14 cellular contexts compared by ENCODE assay signal in the genomic region with DNA sequence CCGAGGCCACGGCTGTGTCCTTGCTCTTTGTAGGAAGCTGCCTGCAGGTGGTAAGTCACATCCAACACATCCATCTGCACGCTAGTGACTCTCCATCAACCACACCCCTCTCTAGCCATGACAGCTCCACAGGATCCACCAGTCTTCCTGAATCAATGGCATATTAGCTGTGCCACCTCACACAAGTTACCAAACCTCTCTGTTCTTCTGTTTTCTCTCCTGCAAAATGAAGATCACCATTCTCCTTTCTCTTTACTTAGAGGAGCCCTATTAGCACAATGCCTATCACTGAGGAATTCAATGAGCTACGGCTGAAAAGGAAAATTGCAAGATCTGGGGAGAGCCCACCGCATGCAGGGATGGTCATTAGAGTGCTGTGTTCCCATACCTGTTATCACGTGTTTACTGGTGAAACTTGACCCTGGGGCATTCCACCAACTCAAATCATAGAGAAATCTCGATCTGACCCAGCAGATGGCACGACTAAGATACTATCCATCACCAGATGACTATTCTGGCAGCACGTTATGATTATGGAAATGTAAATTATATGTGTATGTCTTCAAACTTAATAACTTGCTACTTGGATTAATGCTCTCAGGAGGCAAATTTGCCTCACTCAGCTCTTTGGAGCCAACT. TPM values are rescaled to one million over a fixed set of nuclear protein-coding genes. Genes with fewer than 3 reads are reported as not detected.
A peak's percentile ranks its signal among the peaks of the same experiment; 100 is the strongest.
DNase-seq lines count a peak whose midpoint lies in the region; ATAC-seq, FAIRE-seq and TF ChIP-seq lines count a peak whose summit lies in the region.
"Had no signal": no experiment of that assay in that cellular context is flagged by ENCODE, and none has a peak within 500 bp of the region (broad histone marks: within the 10 kb centered on the region; RNA-seq: fewer than 3 reads in every experiment).

No MANE protein-coding gene starts in this region.

- TF ChIP-seq POLR2A in GM12878 (IDR thresholded peaks at IDR 0.05; ENCODE audit: low read depth, low read length) (no peak), gastrocnemius medialis (IDR thresholded peaks at IDR 0.05) (no peak)

- H3K27ac ChIP-seq in GM12878 (ENCODE audit: control insufficient read depth, insufficient read depth), result no peak overlapping the region
- H3K27ac ChIP-seq in aorta (ENCODE audit: low read depth in 1 of 2, low read length in 2 of 2), result no peak overlapping the region
- H3K27ac ChIP-seq in gastrocnemius medialis, result no peak overlapping the region
- H3K27ac ChIP-seq: hepatocyte, left ventricle myocardium inferior had no signal

- in situ Hi-C loops in GM12878 (cut with MboI) (no loop called here), gastrocnemius medialis (cut with MboI; ENCODE audit: low sequenced_read_pairs in 4 of 4) (loop anchor here (10.0 to 25.0 kb wide), 2 partner anchors 153 to 170 kb away; a partner anchor contains a TSS)

- POLR2A ChIA-PET in GM12878 (lab: Charles Lee), result interaction anchor here (0.7 to 6.4 kb wide), 7 partner anchors 18 to 135 kb away, joined by 3 to 85 read pairs (median 3); a partner anchor contains a TSS

- peaks cover 3% of the 10 kb centered on the region for H3K27me3 Mint-ChIP-seq in T-helper 2 cell treated with Interferon-gamma antibody and Interleukin-4, amounts not matched to agents 5 μg/mL and 100 μg/mL, for 36 hours (ENCODE audit: low read depth)
- no peaks in the 10 kb centered on the region for H3K27me3 Mint-ChIP-seq in type B pancreatic cell

- H3K4me3 Mint-ChIP-seq in T-helper 2 cell treated with Interferon-gamma antibody and Interleukin-4, amounts not matched to agents 5 μg/mL and 100 μg/mL, for 36 hours, result no peak overlapping the region
- no peak overlapping the region for H3K4me3 Mint-ChIP-seq in type B pancreatic cell

- TF ChIP-seq RAD21 in GM12878 (IDR thresholded peaks at IDR 0.05; ENCODE audit: insufficient read depth, low read depth, low read length), result no peak

- WGBS in GM12878 (ENCODE audit: insufficient coverage, insufficient replicate concordance, low lambda C conversion rate, missing lambda C conversion rate), result 20% methylated on average over 9 of the region's 9 CpGs
- 62 to 63% methylated on average over 9 of the region's 9 CpGs for WGBS in aorta, 2 donors

- H3K4me3 ChIP-seq in GM12878 (no peak overlapping the region), aorta (ENCODE audit: low read length in 2 of 2) (no peak overlapping the region), gastrocnemius medialis (no peak overlapping the region)
- H3K4me3 ChIP-seq: hepatocyte, left ventricle myocardium inferior had no signal

- no TSS peak for BruUV-seq in GM12878 (replicated peaks; lab: Mats Ljungman, UMichigan)

- H3K36me3 Mint-ChIP-seq in T-helper 2 cell treated with Interferon-gamma antibody and Interleukin-4, amounts not matched to agents 5 μg/mL and 100 μg/mL, for 36 hours (ENCODE audit: low read depth), result no peaks in the 10 kb centered on the region
- no peaks in the 10 kb centered on the region for H3K36me3 Mint-ChIP-seq in type B pancreatic cell

- peak overlapping the region; percentile 68 for H3K27ac Mint-ChIP-seq in T-helper 2 cell treated with Interferon-gamma antibody and Interleukin-4, amounts not matched to agents 5 μg/mL and 100 μg/mL, for 36 hours
- no peak overlapping the region for H3K27ac Mint-ChIP-seq in type B pancreatic cell

- no peaks in the 10 kb centered on the region for H3K36me3 ChIP-seq in GM12878 (ENCODE audit: control insufficient read depth in 2 of 2, insufficient read depth in 2 of 2, low read length in 1 of 2)
- no peaks in the 10 kb centered on the region for H3K36me3 ChIP-seq in aorta (ENCODE audit: control insufficient read depth in 1 of 2, insufficient read depth in 2 of 2, low read length in 1 of 2)
- H3K36me3 ChIP-seq in gastrocnemius medialis, result no peaks in the 10 kb centered on the region
- H3K36me3 ChIP-seq: left ventricle myocardium inferior had no signal

- H3K9me3 ChIP-seq in GM12878 (replicated peaks; ENCODE audit: control insufficient read depth, insufficient read depth, low read length), result no peaks in the 10 kb centered on the region
- no peaks in the 10 kb centered on the region for H3K9me3 ChIP-seq in aorta (ENCODE audit: control insufficient read depth, low read length)
- no peaks in the 10 kb centered on the region for H3K9me3 ChIP-seq in gastrocnemius medialis
- H3K9me3 ChIP-seq: left ventricle myocardium inferior had no signal

- 0 out of 4 replicates have a peak, but pooled peaks of 1 of the 2 experiments have one; percentile 0 for TF ChIP-seq EP300 in GM12878 (IDR thresholded peaks at IDR 0.05; ENCODE audit: borderline replicate concordance in 1 of 2, control insufficient read depth in 1 of 2, low read depth in 2 of 2, low read length in 2 of 2)

- H3K27me3 ChIP-seq in GM12878 (replicated peaks in 1 of 2; ENCODE audit: control insufficient read depth in 2 of 2, insufficient read depth in 2 of 2, low read length in 1 of 2), result peaks cover 0 to 3% of the 10 kb centered on the region in 2 experiments; a peak in 3 of 4 replicates
- no peaks in the 10 kb centered on the region for H3K27me3 ChIP-seq in aorta (ENCODE audit: control insufficient read depth in 1 of 2, insufficient read depth in 2 of 2, low read length in 1 of 2)
- no peaks in the 10 kb centered on the region for H3K27me3 ChIP-seq in gastrocnemius medialis
- H3K27me3 ChIP-seq: hepatocyte had no signal

- FAIRE-seq in GM12878 (lab: Jason Lieb, UNC), result no peak

- no peak overlapping the region; the same call in 1 of the 2 replicates for H2AFZ ChIP-seq in GM12878 (ENCODE audit: control insufficient read depth, low read depth, low read length)
- H2AFZ ChIP-seq: hepatocyte had no signal

- no peak for DNase-seq in T-helper 2 cell treated with Interferon-gamma antibody and Interleukin-4, amounts not matched to agents 5 μg/mL and 100 μg/mL, for 36 hours (ENCODE audit: low spot score)
- DNase-seq in T-helper 2 cell, result no peak
- no peak for DNase-seq in GM12878 (ENCODE audit: low read depth, low spot score)
- no peak for DNase-seq in aorta
- DNase-seq in gastrocnemius medialis, result no peak
- no peak for DNase-seq in type B pancreatic cell (ENCODE audit: extremely low spot score, unreplicated experiment)
- DNase-seq: cerebellar nuclear complex, DMS53, left ventricle myocardium inferior, NCI-H1092, NCI-H510A had no signal

- H4K20me1 ChIP-seq in GM12878 (ENCODE audit: control insufficient read depth, insufficient read depth), result no peaks in the 10 kb centered on the region

- SMC1A ChIA-PET in GM12878 (lab: Charles Lee; ENCODE audit: uncharacterized antibody, unreplicated experiment), result interaction anchor here (0.8 to 8.3 kb wide), 14 partner anchors 9 to 168 kb away, joined by 3 to 177 read pairs (median 5); a partner anchor contains a TSS

- H3K9me3 Mint-ChIP-seq in T-helper 2 cell treated with Interferon-gamma antibody and Interleukin-4, amounts not matched to agents 5 μg/mL and 100 μg/mL, for 36 hours, result no peaks in the 10 kb centered on the region
- H3K9me3 Mint-ChIP-seq in type B pancreatic cell, result no peaks in the 10 kb centered on the region

- intact Hi-C loops in GM12878 (cut with micrococcal nuclease; ENCODE audit: unreplicated experiment) (loop anchor here (1.0 kb wide), 1 partner anchor 106 kb away; no protein-coding TSS in a partner anchor), aorta (cut with DNase I) (no loop called here), gastrocnemius medialis (cut with DNase I; ENCODE audit: low total_unique reads) (loop anchor here (10.0 kb wide), 1 partner anchor 80 kb away; no protein-coding TSS in a partner anchor)

- peak; percentile 0 for ATAC-seq in GM19468 (IDR thresholded peaks at IDR 0.05; ENCODE audit: extremely low read depth, unreplicated experiment)
- ATAC-seq in HG03520 (IDR thresholded peaks at IDR 0.05; ENCODE audit: unreplicated experiment), result peak; percentile 4
- peak; percentile 20 for ATAC-seq in GM12878
- ATAC-seq in aorta (ENCODE audit: low FRiP score), result no peak
- ATAC-seq in gastrocnemius medialis, result no peak

- H3K4me1 Mint-ChIP-seq in T-helper 2 cell treated with Interferon-gamma antibody and Interleukin-4, amounts not matched to agents 5 μg/mL and 100 μg/mL, for 36 hours (ENCODE audit: low read depth), result peaks cover 26% of the 10 kb centered on the region
- H3K4me1 Mint-ChIP-seq in type B pancreatic cell (ENCODE audit: unreplicated experiment), result peaks cover 19% of the 10 kb centered on the region

- H3K9ac ChIP-seq in GM12878 (ENCODE audit: control insufficient read depth, insufficient read depth, low read length), result no peak overlapping the region

- TF ChIP-seq CTCF in GM12878 (IDR thresholded peaks at IDR 0.05 in 2 of 3, conservative IDR thresholded peaks at IDR 0.05 in 1 of 3; ENCODE audit: control insufficient read depth in 2 of 3, extremely low read depth in 1 of 3, insufficient read depth in 1 of 3, low read depth in 3 of 3, low read length in 3 of 3) (no peak), gastrocnemius medialis (IDR thresholded peaks at IDR 0.05 in 4 of 5, conservative IDR thresholded peaks at IDR 0.05 in 1 of 5) (no peak), type B pancreatic cell (conservative IDR thresholded peaks at IDR 0.05) (no peak)

- H3K79me2 ChIP-seq in GM12878 (ENCODE audit: control insufficient read depth, insufficient read depth, low read length), result no peaks in the 10 kb centered on the region
- H3K79me2 ChIP-seq: hepatocyte had no signal

- RAD21 ChIA-PET in GM12878 (lab: Charles Lee; ENCODE audit: unreplicated experiment), result interaction anchor here (0.6 to 6.4 kb wide), 13 partner anchors 18 to 530 kb away, joined by 3 to 104 read pairs (median 5); a partner anchor contains a TSS

- CTCF ChIA-PET in GM12878 (lab: Yijun Ruan, JAX), result interaction anchor here (1.3 to 7.7 kb wide), 9 partner anchors 21 to 177 kb away, joined by 4 to 256 read pairs (median 5); a partner anchor contains a TSS

- H3K4me2 ChIP-seq in GM12878 (ENCODE audit: control insufficient read depth, insufficient read depth), result no peak overlapping the region
- H3K4me2 ChIP-seq: hepatocyte had no signal

- H3K4me1 ChIP-seq in GM12878 (ENCODE audit: control insufficient read depth, insufficient read depth, low read length) (peaks cover 15% of the 10 kb centered on the region), aorta (ENCODE audit: control insufficient read depth in 1 of 2, insufficient read depth in 2 of 2, low read length in 2 of 2) (no peaks in the 10 kb centered on the region), gastrocnemius medialis (no peaks in the 10 kb centered on the region)
- H3K4me1 ChIP-seq: left ventricle myocardium inferior had no signal

RNA-seq across cellular contexts. Expression of a gene that starts 20.9 kb away (rescaled TPM):
- 110 and 114 TPM in 2 replicates for total RNA-seq in GM12878 (2013; cell fraction: nucleolus; rRNA removed)
- total RNA-seq in GM12878 (2014; rRNA removed), result 0.33 and 0.34 TPM in 2 replicates
- 0.18 TPM in 2 replicates for total RNA-seq in GM12878 (2014; rRNA removed; fragmentation: Illumina TruSeq; extraction: Trizol)
- 0.98 and 1.2 TPM in 2 replicates for total RNA-seq in GM12878 (2021)
- polyA plus RNA-seq in GM12878 (2011; ENCODE audit: low read depth), result 1.3 TPM
- polyA plus RNA-seq in GM12878 (2011; rRNA removed), result 9.9 and 18.2 TPM in 2 replicates
- polyA plus RNA-seq in GM12878 (2011; cell fraction: cytosol; rRNA removed), result 20.1 and 23.8 TPM in 2 replicates
- 247 and 273 TPM in 2 replicates for polyA plus RNA-seq in GM12878 (2011; cell fraction: nucleus; rRNA removed)
- polyA plus RNA-seq in GM12878 (2012), result 4.2 and 4.5 TPM in 2 replicates
- polyA plus RNA-seq in GM12878 (2014; fragmentation: Illumina TruSeq; extraction: Trizol), result 0.17 and 0.29 TPM in 2 replicates
- polyA plus RNA-seq in GM12878 (2014; fragmentation: Nextera tagmentation; extraction: Ambion mirVana), result under 1 TPM in 1 of 2 experiments, not detected in 1; 0.04 TPM
- 0.82 and 0.86 TPM in 2 replicates for polyA plus RNA-seq in GM12878 (2014; rRNA removed)
- 1 to 10 TPM in 1 of 2 experiments, under 1 TPM in 1; 0.68 to 1.1 TPM for polyA plus RNA-seq in GM12878 (2016; fragmentation: Nextera tagmentation; extraction: Ambion mirVana)
- polyA minus RNA-seq in GM12878 (2011; rRNA and poly(A)+ RNA removed), result 7.0 and 17.7 TPM in 2 replicates
- polyA minus RNA-seq in GM12878 (2011; cell fraction: cytosol; rRNA and poly(A)+ RNA removed), result 6.4 and 12.8 TPM in 2 replicates
- 54.9 and 86.5 TPM in 2 replicates for polyA minus RNA-seq in GM12878 (2011; cell fraction: nucleus; rRNA and poly(A)+ RNA removed)
- 1 to 10 TPM; 3.8 to 4.0 TPM for total RNA-seq in aorta
- 1 to 10 TPM; 1.5 to 3.4 TPM for polyA plus RNA-seq in aorta
- under 1 TPM in 2 of 4 donors, not detected in 2; 0.16 to 0.18 TPM for total RNA-seq in gastrocnemius medialis
- total RNA-seq in type B pancreatic cell (ENCODE audit: low replicate concordance), result 12.2 and 13.3 TPM in 2 replicates

Comparison
In these comparisons a context has a peak if more than half of its experiments do, and no peak if none do; other contexts are left out.
1. ATAC-seq: peak in GM19468 (single experiment), HG03520 (single experiment) and GM12878 (single experiment); none in aorta (single experiment) and gastrocnemius medialis (0 of 2).
2. intact Hi-C loops: an anchor here in GM12878 (1.0 kb wide) and gastrocnemius medialis (10.0 kb wide); none called in aorta.